6 cellular contexts compared by ENCODE assay signal in the genomic region with DNA sequence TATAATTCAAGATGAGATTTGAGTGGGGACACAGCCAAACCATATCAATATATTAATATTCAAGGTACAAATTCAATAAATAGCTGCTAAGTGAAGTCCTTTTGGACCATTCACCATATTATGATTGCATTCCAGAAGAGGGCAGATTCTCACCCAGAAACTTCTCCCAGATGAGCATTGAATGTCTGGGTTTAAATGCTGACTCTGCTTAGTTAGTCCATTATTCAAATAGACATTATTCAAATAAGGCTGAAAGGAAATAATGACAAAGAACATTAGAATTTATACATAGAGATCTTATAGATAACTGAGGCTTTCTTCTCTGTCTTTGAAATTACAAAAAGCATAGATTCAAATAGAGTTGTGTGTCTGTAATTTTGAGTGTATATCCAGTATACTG.
"Had no signal": no experiment of that assay in that cellular context is flagged by ENCODE, and none has a peak within 500 bp of the region (broad histone marks: within the 10 kb centered on the region; RNA-seq: fewer than 3 reads in every experiment).

No MANE protein-coding gene starts in this region.

- H3K4me3 ChIP-seq: K562 had no signal

- DNase-seq: IMR-90, KBM-7, KG1 had no signal

- H3K27ac ChIP-seq: HL-60 had no signal

- FAIRE-seq: HTR-8/SVneo, K562 had no signal

- ATAC-seq: K562 had no signal
